Comparison of ENCODE assay signal across 1 cellular context in the genomic region with DNA sequence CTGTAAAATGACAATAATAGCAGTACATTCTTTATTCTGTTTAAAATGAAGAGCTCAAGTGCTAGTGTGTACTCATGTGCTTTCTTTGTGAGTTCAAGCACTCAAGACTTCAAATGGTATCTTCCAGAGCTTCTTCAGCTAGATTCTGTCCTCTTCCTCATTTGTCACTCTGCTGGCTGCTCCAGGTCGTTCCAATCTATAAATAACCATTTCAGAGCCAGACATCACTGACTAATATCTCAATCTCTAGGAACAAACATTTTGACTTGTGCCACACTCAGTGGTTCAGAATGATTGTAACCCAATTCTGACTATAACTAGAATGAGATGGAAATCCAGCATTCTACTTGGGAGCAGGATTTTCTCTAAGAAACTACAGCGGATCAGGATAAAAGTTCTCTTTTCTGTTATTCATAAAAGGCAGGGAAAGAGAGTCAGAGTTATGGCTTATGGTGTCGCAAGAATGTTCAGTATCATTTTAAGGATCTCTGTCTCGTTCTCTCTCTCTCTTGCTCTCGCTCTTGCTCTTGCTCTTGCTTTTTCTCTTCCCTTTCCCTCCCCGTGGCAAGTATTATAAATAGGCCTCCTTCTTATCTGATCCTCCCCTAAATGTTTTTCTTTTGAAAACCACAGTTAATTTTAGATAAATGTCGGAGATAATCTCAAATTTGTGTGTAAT.
TF ChIP-seq lines count a peak whose summit lies in the region.

No MANE protein-coding gene starts in this region.

TF ChIP-seq in HepG2, 621 proteins besides CTCF, POLR2A, EP300 and RAD21:
- no peak for TF ChIP-seq TGIF2 (CRISPR knock-in tag; IDR thresholded peaks at IDR 0.05)
- TF ChIP-seq CEBPB (IDR thresholded peaks at IDR 0.05; ENCODE audit: borderline replicate concordance, low read depth, low read length): peak; percentile 17; the same call in 1 of the 2 replicates
